ENCODE assay signal across 10 cellular contexts in genomic region chr14:36646664-36647416, GRCh38. TPM values are rescaled to one million over a fixed set of nuclear protein-coding genes. Genes with fewer than 3 reads are reported as not detected.
A peak's percentile ranks its signal among the peaks of the same experiment; 100 is the strongest.
DNase-seq lines count a peak whose midpoint lies in the region; ATAC-seq and TF ChIP-seq lines count a peak whose summit lies in the region.
"Had no signal": no experiment of that assay in that cellular context is flagged by ENCODE, and none has a peak within 500 bp of the region (broad histone marks: within the 10 kb centered on the region; RNA-seq: fewer than 3 reads in every experiment).

No MANE protein-coding gene starts in this region.

- H3K79me2 ChIP-seq in neural progenitor cell (ENCODE audit: low read depth) = no peaks in the 10 kb centered on the region

- ATAC-seq in GM19467 (IDR thresholded peaks at IDR 0.05; ENCODE audit: unreplicated experiment) = no peak
- no peak for ATAC-seq in GM21381 (IDR thresholded peaks at IDR 0.05; ENCODE audit: unreplicated experiment)

- TF ChIP-seq POLR2A in esophagus muscularis mucosa (IDR thresholded peaks at IDR 0.05; ENCODE audit: low read depth) = no peak

- H3K4me3 Mint-ChIP-seq in neural progenitor cell = peak overlapping the region; percentile 73
- H3K4me3 Mint-ChIP-seq: activated T-cell treated with anti-CD3 and anti-CD28 coated beads, Interleukin-2, amount 50 U/mL, for 4 hours had no signal

- no peak for TF ChIP-seq CTCF in esophagus muscularis mucosa (IDR thresholded peaks at IDR 0.05)
- TF ChIP-seq CTCF in neural progenitor cell (IDR thresholded peaks at IDR 0.05) = peak; percentile 48

- H3K27me3 ChIP-seq in esophagus muscularis mucosa (peaks cover 7 to 94% (median 43%) of the 10 kb centered on the region in 4 donors), neural progenitor cell (peaks cover 100% of the 10 kb centered on the region)

- no peak overlapping the region for H3K9ac ChIP-seq in neural progenitor cell

- H3K9me3 Mint-ChIP-seq in neural progenitor cell = no peaks in the 10 kb centered on the region
- H3K9me3 Mint-ChIP-seq: activated T-cell treated with anti-CD3 and anti-CD28 coated beads, Interleukin-2, amount 50 U/mL, for 4 hours had no signal

- peak overlapping the region; percentile 96 for H3K4me2 ChIP-seq in neural progenitor cell

- DNase-seq in AG08395 (ENCODE audit: low spot score) (peak; percentile 38), NCI-H2107 treated with DMSO at 0.1 percent for 48 hours (lab: John Stamatoyannopoulos, UW; ENCODE audit: unreplicated experiment) (peak; percentile 50), esophagus muscularis mucosa (ENCODE audit: extremely low spot score) (peak; percentile 91), neural progenitor cell (ENCODE audit: low spot score) (peak; percentile 70), AML-193 (lab: John Stamatoyannopoulos, UW) (no peak), mesenteric fat pad (ENCODE audit: low spot score) (no peak)
- DNase-seq: activated T-cell treated with anti-CD3 and anti-CD28 coated beads, Interleukin-2, amount 50 U/mL, for 4 hours; foreskin melanocyte had no signal

- H3K27me3 Mint-ChIP-seq in neural progenitor cell (ENCODE audit: insufficient read depth, low read depth) = peaks cover 70% of the 10 kb centered on the region

- H3K27ac ChIP-seq in esophagus muscularis mucosa (replicated peaks in 1 of 4) (no peak overlapping the region), neural progenitor cell (no peak overlapping the region)

- H3K9me3 ChIP-seq in esophagus muscularis mucosa (no peaks in the 10 kb centered on the region), neural progenitor cell (ENCODE audit: low read depth) (no peaks in the 10 kb centered on the region)

- peak overlapping the region; percentile 93 for H2AFZ ChIP-seq in neural progenitor cell (replicated peaks)

- peaks cover 17 to 21% (median 19%) of the 10 kb centered on the region in 4 donors for H3K4me1 ChIP-seq in esophagus muscularis mucosa
- peaks cover 12% of the 10 kb centered on the region for H3K4me1 ChIP-seq in neural progenitor cell

- no peak for TF ChIP-seq EP300 in esophagus muscularis mucosa (IDR thresholded peaks at IDR 0.05)

- peaks cover 45% of the 10 kb centered on the region for H4K20me1 ChIP-seq in neural progenitor cell (ENCODE audit: low read depth)

- 8% methylated on average over 31 of the region's 55 CpGs for WGBS in esophagus muscularis mucosa

- H3K36me3 ChIP-seq in esophagus muscularis mucosa (no peaks in the 10 kb centered on the region), neural progenitor cell (no peaks in the 10 kb centered on the region)

- H3F3A ChIP-seq in neural progenitor cell (ENCODE audit: low read depth) = peaks cover 3% of the 10 kb centered on the region

- H3K27ac Mint-ChIP-seq in neural progenitor cell = no peak overlapping the region

- H3K36me3 Mint-ChIP-seq in neural progenitor cell = no peaks in the 10 kb centered on the region

- H3K4me3 ChIP-seq in esophagus muscularis mucosa (peak overlapping the region; percentile 39 to 57 (median 44)), neural progenitor cell (peak overlapping the region; percentile 56)

- H3K4me1 Mint-ChIP-seq in neural progenitor cell = peaks cover 9% of the 10 kb centered on the region

- intact Hi-C loops in esophagus muscularis mucosa (cut with DNase I) = loop anchor here (5.0 kb wide), 2 partner anchors 295 to 500 kb away; no protein-coding TSS in a partner anchor

RNA-seq across cellular contexts. Expression of gene PAX9, which starts 14.8 kb away (rescaled TPM):
- 1 to 10 TPM in 1 of 4 donors, under 1 TPM in 3; 0.50 to 2.1 (median 0.77) TPM for total RNA-seq in esophagus muscularis mucosa
- total RNA-seq in neural progenitor cell (ENCODE audit: low replicate concordance) = not detected in 2 replicates
- total RNA-seq in mesenteric fat pad = not detected

Comparison
In these comparisons a context has a peak if more than half of its experiments do, and no peak if none do; other contexts are left out.
1. DNase-seq: peak in AG08395 (single experiment), NCI-H2107 treated with DMSO at 0.1 percent for 48 hours (single experiment), esophagus muscularis mucosa (single experiment) and neural progenitor cell (single experiment); none in AML-193 (0 of 2) and mesenteric fat pad (single experiment).